Comparison of ENCODE assay signal across 19 cellular contexts in genomic region chr2:134447669-134448068, GRCh38.
"Had no signal": no experiment of that assay in that cellular context is flagged by ENCODE, and none has a peak within 500 bp of the region (broad histone marks: within the 10 kb centered on the region; RNA-seq: fewer than 3 reads in every experiment).

No MANE protein-coding gene starts in this region.

- ATAC-seq: esophagus mucosa, heart right ventricle, left cardiac atrium, left lung, left ventricle myocardium superior, lower lobe of right lung had no signal

- DNase-seq: dermis blood vessel endothelial cell; dorsolateral prefrontal cortex; effector CD4-positive, alpha-beta T cell; effector memory CD4-positive, alpha-beta T cell; erythroblast; esophagus squamous epithelium; foreskin fibroblast; glutamatergic neuron; head of caudate nucleus; heart right ventricle; left cardiac atrium; left lung; left ventricle myocardium superior; lower lobe of right lung; mesenchymal stem cell; midbrain had no signal

- H3K4me1 ChIP-seq: left lung, lower lobe of right lung had no signal

- H3K27me3 ChIP-seq: dorsolateral prefrontal cortex, esophagus squamous epithelium, heart right ventricle, left lung had no signal

- H3K4me3 ChIP-seq: coronary artery, dorsolateral prefrontal cortex, esophagus squamous epithelium, heart right ventricle, left lung, lower lobe of right lung had no signal

- H3K27ac ChIP-seq: coronary artery, epithelial cell of prostate, esophagus squamous epithelium, heart right ventricle, left lung, lower lobe of right lung had no signal

- H3K9me3 ChIP-seq: esophagus squamous epithelium, heart right ventricle, left lung, lower lobe of right lung had no signal
